ENCODE assay signal across 18 cellular contexts in the genomic region with DNA sequence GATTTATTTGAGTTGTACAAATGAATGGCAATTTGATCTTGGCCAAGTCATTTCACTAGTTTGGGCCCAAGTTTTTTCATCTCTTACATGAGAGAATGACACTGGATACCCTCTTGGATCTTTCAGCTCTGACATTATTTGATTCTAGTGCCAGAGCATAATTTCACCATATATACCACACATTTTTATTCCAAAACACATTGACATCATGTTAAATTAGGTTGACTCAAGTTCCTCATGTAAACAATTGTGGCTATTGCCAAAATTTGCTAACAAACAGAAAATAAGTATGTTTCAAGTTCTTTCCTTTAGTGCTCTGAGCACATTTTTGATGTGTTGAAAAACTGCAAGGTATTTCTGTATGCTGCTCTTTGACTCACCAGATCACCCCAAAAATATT.
A peak's percentile ranks its signal among the peaks of the same experiment; 100 is the strongest.
DNase-seq lines count a peak whose midpoint lies in the region; ATAC-seq and TF ChIP-seq lines count a peak whose summit lies in the region.
"Had no signal": no experiment of that assay in that cellular context is flagged by ENCODE, and none has a peak within 500 bp of the region (broad histone marks: within the 10 kb centered on the region; RNA-seq: fewer than 3 reads in every experiment).

No MANE protein-coding gene starts in this region.

- H3K27me3 Mint-ChIP-seq in nephron (ENCODE audit: low read depth), result no peaks in the 10 kb centered on the region
- H3K27me3 Mint-ChIP-seq: CD4-positive, alpha-beta memory T cell had no signal

- no peaks in the 10 kb centered on the region for H3K36me3 Mint-ChIP-seq in nephron (ENCODE audit: low read depth)
- H3K36me3 Mint-ChIP-seq: CD4-positive, alpha-beta memory T cell had no signal

- H3K27ac Mint-ChIP-seq in nephron, result peak overlapping the region; percentile 20 to 35 (median 32)
- H3K27ac Mint-ChIP-seq: CD4-positive, alpha-beta memory T cell had no signal

- ATAC-seq in HG03175 (IDR thresholded peaks at IDR 0.05; ENCODE audit: unreplicated experiment) (no peak), HG03378 (IDR thresholded peaks at IDR 0.05; ENCODE audit: unreplicated experiment) (no peak)
- ATAC-seq: GM12878, HCT116 had no signal

- peak overlapping the region; percentile 5; the same call in 1 of the 2 replicates for H3K27ac ChIP-seq in 22Rv1
- H3K27ac ChIP-seq: GM23248 had no signal

- no peak overlapping the region for H3K4me3 Mint-ChIP-seq in nephron
- H3K4me3 Mint-ChIP-seq: CD4-positive, alpha-beta memory T cell had no signal

- H3K4me3 ChIP-seq in LNCaP clone FGC (ENCODE audit: low read depth, low read length), result no peak overlapping the region
- H3K4me3 ChIP-seq: GM12878, GM23248 had no signal

- H3K9me3 Mint-ChIP-seq in nephron, result peaks cover 16% of the 10 kb centered on the region

- H3K4me1 Mint-ChIP-seq in nephron, result peaks cover 19% of the 10 kb centered on the region
- H3K4me1 Mint-ChIP-seq: CD4-positive, alpha-beta memory T cell had no signal

- TF ChIP-seq CTCF in 22Rv1 (IDR thresholded peaks at IDR 0.05) (no peak), LNCaP clone FGC (IDR thresholded peaks at IDR 0.05; ENCODE audit: control insufficient read depth, extremely low read depth, insufficient read depth) (no peak), nephron (IDR thresholded peaks at IDR 0.05; ENCODE audit: unreplicated experiment in 3 of 3) (no peak)

- DNase-seq in LNCaP clone FGC (ENCODE audit: low read depth), result peak; percentile 44
- peak; percentile 49 for DNase-seq in fibroblast of gingiva (ENCODE audit: low read depth)
- no peak for DNase-seq in dedifferentiated amniotic fluid mesenchymal stem cell (ENCODE audit: extremely low spot score)
- DNase-seq: C1 segment of cervical spinal cord; CD4-positive, alpha-beta memory T cell; COR-L47; DMS153; DMS79; EL; GDM1; GM23248; H7 had no signal
